ENCODE assay signal across 19 cellular contexts in the genomic region with DNA sequence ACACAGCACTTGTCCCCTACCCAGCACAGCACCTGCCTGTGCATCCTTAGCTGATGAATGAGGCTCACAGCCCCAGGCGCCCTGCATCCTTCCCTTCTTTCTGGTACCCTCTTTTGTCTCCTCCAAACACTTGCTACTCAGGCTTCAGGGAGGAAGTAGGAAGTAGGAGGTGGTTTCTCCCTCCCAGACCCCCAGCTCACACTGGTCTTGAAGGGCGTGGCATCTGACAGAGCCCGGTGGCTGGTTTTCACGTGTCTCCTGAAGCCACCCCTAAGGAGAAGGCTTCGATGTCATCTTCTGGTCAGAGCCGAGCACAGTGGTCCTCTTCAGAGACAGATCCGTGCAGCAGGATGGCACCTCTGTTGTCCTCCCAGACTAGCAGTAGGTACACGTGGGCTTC.
DNase-seq lines count a peak whose midpoint lies in the region; ATAC-seq, FAIRE-seq and TF ChIP-seq lines count a peak whose summit lies in the region.
"Had no signal": no experiment of that assay in that cellular context is flagged by ENCODE, and none has a peak within 500 bp of the region (broad histone marks: within the 10 kb centered on the region; RNA-seq: fewer than 3 reads in every experiment).

No MANE protein-coding gene starts in this region.

- POLR2A ChIA-PET in A549 (lab: Yijun Ruan, JAX), result no interaction called here
- POLR2A ChIA-PET in PC-9 (lab: Charles Lee; ENCODE audit: unreplicated experiment), result interaction anchor here (0.6 kb wide), 1 partner anchor 27 kb away, joined by 3 read pairs; no protein-coding TSS in a partner anchor

- H3K4me2 ChIP-seq in A549, result no peak overlapping the region; the same call in 2 of the 3 replicates
- H3K4me2 ChIP-seq in PC-9, result no peak overlapping the region
- H3K4me2 ChIP-seq: KMS-11 had no signal

- CTCF ChIA-PET in A549 (lab: Yijun Ruan, JAX) (interaction anchor here (0.7 to 2.6 kb wide), 5 partner anchors 13 to 30 kb away, joined by 3 to 9 read pairs (median 3); no protein-coding TSS in a partner anchor), PC-9 (lab: Charles Lee) (no interaction called here)

- H3K4me3 Mint-ChIP-seq in CD14-positive monocyte, result no peak overlapping the region
- no peak overlapping the region for H3K4me3 Mint-ChIP-seq in immature natural killer cell
- no peak overlapping the region for H3K4me3 Mint-ChIP-seq in osteocyte (ENCODE audit: unreplicated experiment)
- H3K4me3 Mint-ChIP-seq: B cell; CD8-positive, alpha-beta T cell had no signal

- peaks cover 12% of the 10 kb centered on the region for H4K20me1 ChIP-seq in PC-9 (ENCODE audit: insufficient read depth)

- no peak for TF ChIP-seq CTCF in A549 (IDR thresholded peaks at IDR 0.05)
- TF ChIP-seq CTCF in CD14-positive monocyte (IDR thresholded peaks at IDR 0.05), result no peak
- no peak for TF ChIP-seq CTCF in PC-9 (conservative IDR thresholded peaks at IDR 0.05)
- TF ChIP-seq CTCF in osteocyte (IDR thresholded peaks at IDR 0.05), result no peak

- H3K4me1 Mint-ChIP-seq in CD14-positive monocyte (peaks cover 46% of the 10 kb centered on the region), immature natural killer cell (peaks cover 57 to 82% of the 10 kb centered on the region in 2 donors), osteocyte (ENCODE audit: unreplicated experiment) (peaks cover 19% of the 10 kb centered on the region)

- 84% methylated on average over 8 of the region's 8 CpGs for WGBS in A549 (ENCODE audit: missing lambda C conversion rate)

- peaks cover 17 to 26% of the 10 kb centered on the region in 2 donors for H3K36me3 Mint-ChIP-seq in CD14-positive monocyte
- H3K36me3 Mint-ChIP-seq in immature natural killer cell, result peaks cover 0 to 7% (median 0%) of the 10 kb centered on the region in 3 donors
- no peaks in the 10 kb centered on the region for H3K36me3 Mint-ChIP-seq in osteocyte (ENCODE audit: unreplicated experiment)
- H3K36me3 Mint-ChIP-seq: CD8-positive, alpha-beta T cell had no signal

- ATAC-seq in A549, result peak; percentile 10 to 23; a peak in 3 of 6 replicates
- ATAC-seq in HG03520 (IDR thresholded peaks at IDR 0.05; ENCODE audit: unreplicated experiment), result no peak
- ATAC-seq: CD8-positive, alpha-beta T cell had no signal

- no peak for TF ChIP-seq POLR2A in A549 (IDR thresholded peaks at IDR 0.05; ENCODE audit: low read length)

- no peak for TF ChIP-seq RAD21 in A549 (conservative IDR thresholded peaks at IDR 0.05 in 1 of 2, IDR thresholded peaks at IDR 0.05 in 1 of 2)

- FAIRE-seq in A549 (lab: Jason Lieb, UNC), result no peak
- FAIRE-seq: D721Med, H54, HepG2 had no signal

- H3K79me2 ChIP-seq in PC-9 (ENCODE audit: low read depth), result peaks cover 81% of the 10 kb centered on the region

- no TSS peak for BruUV-seq in PC-9 (replicated peaks; lab: Mats Ljungman, UMichigan)

- TF ChIP-seq EP300 in A549 (IDR thresholded peaks at IDR 0.05), result no peak

- no peak for DNase-seq in A549 (ENCODE audit: low read depth in 1 of 2, low spot score in 1 of 2)
- no peak for DNase-seq in CD14-positive monocyte (ENCODE audit: low spot score)
- DNase-seq in PC-9, result no peak
- DNase-seq in immature natural killer cell, result no peak
- no peak for DNase-seq in osteocyte (ENCODE audit: extremely low spot score, unreplicated experiment)
- DNase-seq in central memory CD4-positive, alpha-beta T cell, result no peak
- DNase-seq: DMS79, NCI-H1092 treated with DMSO at 0.1 percent for 48 hours, NCI-H1694, NCI-H2107, NCI-H510A, SHP77 treated with DMSO at 0.1 percent for 48 hours had no signal

- no peaks in the 10 kb centered on the region for H3K9me2 ChIP-seq in PC-9 (ENCODE audit: insufficient read depth)

- H3K4me1 ChIP-seq in A549 (peaks cover 84% of the 10 kb centered on the region), PC-9 (replicated peaks; ENCODE audit: insufficient read depth) (peaks cover 29% of the 10 kb centered on the region)

- H3K27me3 ChIP-seq in PC-9 (ENCODE audit: insufficient read depth, low read depth), result no peaks in the 10 kb centered on the region

- no peak overlapping the region for H2AFZ ChIP-seq in PC-9

- intact Hi-C loops in CD14-positive monocyte (cut with micrococcal nuclease), result no loop called here
- intact Hi-C loops in PC-9 (cut with micrococcal nuclease; ENCODE audit: unreplicated experiment), result no loop called here

- H3K9me3 ChIP-seq in A549, result no peaks in the 10 kb centered on the region
- H3K9me3 ChIP-seq in PC-9 (ENCODE audit: insufficient read depth, low read depth), result no peaks in the 10 kb centered on the region

- H3K27ac Mint-ChIP-seq in CD14-positive monocyte, result peak overlapping the region in 4 of 7 donors; percentile 6 to 73 (median 42)
- H3K27ac Mint-ChIP-seq in immature natural killer cell, result peak overlapping the region; percentile 12 to 85 (median 47)
- no peak overlapping the region for H3K27ac Mint-ChIP-seq in osteocyte (ENCODE audit: unreplicated experiment)
- H3K27ac Mint-ChIP-seq: B cell; CD8-positive, alpha-beta T cell had no signal

- H3K9me3 Mint-ChIP-seq in CD14-positive monocyte (peaks cover 0 to 1% (median 0%) of the 10 kb centered on the region in 7 donors), immature natural killer cell (no peaks in the 10 kb centered on the region), osteocyte (ENCODE audit: unreplicated experiment) (no peaks in the 10 kb centered on the region)
- H3K9me3 Mint-ChIP-seq: CD8-positive, alpha-beta T cell had no signal

- H3K27ac ChIP-seq in A549 (peak overlapping the region in 1 of 2 experiments; percentile 38; a peak in 1 of 6 replicates), PC-9 (peak overlapping the region; percentile 48; the same call in 1 of the 2 replicates)
- H3K27ac ChIP-seq: KMS-11 had no signal

- H3K27me3 Mint-ChIP-seq in CD14-positive monocyte (ENCODE audit: low read depth in 3 of 3) (no peaks in the 10 kb centered on the region), immature natural killer cell (ENCODE audit: low read depth in 3 of 3) (peaks cover 0 to 9% (median 0%) of the 10 kb centered on the region in 3 donors), osteocyte (ENCODE audit: unreplicated experiment) (no peaks in the 10 kb centered on the region)
- H3K27me3 Mint-ChIP-seq: B cell had no signal

- no peak overlapping the region for H3K4me3 ChIP-seq in A549
- H3K4me3 ChIP-seq in PC-9, result no peak overlapping the region

- H3F3A ChIP-seq in PC-9 (ENCODE audit: insufficient read depth, low read depth), result peaks cover 42% of the 10 kb centered on the region; the same call in 1 of the 2 replicates

- H3K36me3 ChIP-seq in PC-9 (ENCODE audit: low read depth), result no peaks in the 10 kb centered on the region

TF ChIP-seq in A549, 52 proteins besides CTCF, POLR2A, EP300 and RAD21:
- TF ChIP-seq SMC3 (IDR thresholded peaks at IDR 0.05) (no peak), KDM5A (IDR thresholded peaks at IDR 0.05) (no peak), FOSL2 (IDR thresholded peaks at IDR 0.05) (no peak), FOSL2 (CRISPR knock-in tag; IDR thresholded peaks at IDR 0.05) (no peak), FOSB (CRISPR knock-in tag; IDR thresholded peaks at IDR 0.05) (no peak), KDM1A (IDR thresholded peaks at IDR 0.05; ENCODE audit: low read depth) (no peak), MAFK (IDR thresholded peaks at IDR 0.05; ENCODE audit: partially characterized antibody) (no peak), ZSCAN20 (CRISPR knock-in tag; IDR thresholded peaks at IDR 0.05) (no peak), EHF (CRISPR knock-in tag; IDR thresholded peaks at IDR 0.05) (no peak), POLR2AphosphoS2 (conservative IDR thresholded peaks at IDR 0.05; ENCODE audit: low read length) (no peak), HDAC2 (IDR thresholded peaks at IDR 0.05) (no peak)
- TF ChIP-seq, protein P1, sequence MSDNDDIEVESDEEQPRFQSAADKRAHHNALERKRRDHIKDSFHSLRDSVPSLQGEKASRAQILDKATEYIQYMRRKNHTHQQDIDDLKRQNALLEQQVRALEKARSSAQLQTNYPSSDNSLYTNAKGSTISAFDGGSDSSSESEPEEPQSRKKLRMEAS (IDR thresholded peaks at IDR 0.05), result no peak
- TF ChIP-seq, protein P2, sequence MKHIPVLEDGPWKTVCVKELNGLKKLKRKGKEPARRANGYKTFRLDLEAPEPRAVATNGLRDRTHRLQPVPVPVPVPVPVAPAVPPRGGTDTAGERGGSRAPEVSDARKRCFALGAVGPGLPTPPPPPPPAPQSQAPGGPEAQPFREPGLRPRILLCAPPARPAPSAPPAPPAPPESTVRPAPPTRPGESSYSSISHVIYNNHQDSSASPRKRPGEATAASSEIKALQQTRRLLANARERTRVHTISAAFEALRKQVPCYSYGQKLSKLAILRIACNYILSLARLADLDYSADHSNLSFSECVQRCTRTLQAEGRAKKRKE (CRISPR knock-in tag; IDR thresholded peaks at IDR 0.05; ENCODE audit: low read depth), result no peak
- TF ChIP-seq, protein P3, sequence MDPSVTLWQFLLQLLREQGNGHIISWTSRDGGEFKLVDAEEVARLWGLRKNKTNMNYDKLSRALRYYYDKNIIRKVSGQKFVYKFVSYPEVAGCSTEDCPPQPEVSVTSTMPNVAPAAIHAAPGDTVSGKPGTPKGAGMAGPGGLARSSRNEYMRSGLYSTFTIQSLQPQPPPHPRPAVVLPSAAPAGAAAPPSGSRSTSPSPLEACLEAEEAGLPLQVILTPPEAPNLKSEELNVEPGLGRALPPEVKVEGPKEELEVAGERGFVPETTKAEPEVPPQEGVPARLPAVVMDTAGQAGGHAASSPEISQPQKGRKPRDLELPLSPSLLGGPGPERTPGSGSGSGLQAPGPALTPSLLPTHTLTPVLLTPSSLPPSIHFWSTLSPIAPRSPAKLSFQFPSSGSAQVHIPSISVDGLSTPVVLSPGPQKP (IDR thresholded peaks at IDR 0.05; ENCODE audit: low read depth, low read length), result no peak
- TF ChIP-seq, protein P4, sequence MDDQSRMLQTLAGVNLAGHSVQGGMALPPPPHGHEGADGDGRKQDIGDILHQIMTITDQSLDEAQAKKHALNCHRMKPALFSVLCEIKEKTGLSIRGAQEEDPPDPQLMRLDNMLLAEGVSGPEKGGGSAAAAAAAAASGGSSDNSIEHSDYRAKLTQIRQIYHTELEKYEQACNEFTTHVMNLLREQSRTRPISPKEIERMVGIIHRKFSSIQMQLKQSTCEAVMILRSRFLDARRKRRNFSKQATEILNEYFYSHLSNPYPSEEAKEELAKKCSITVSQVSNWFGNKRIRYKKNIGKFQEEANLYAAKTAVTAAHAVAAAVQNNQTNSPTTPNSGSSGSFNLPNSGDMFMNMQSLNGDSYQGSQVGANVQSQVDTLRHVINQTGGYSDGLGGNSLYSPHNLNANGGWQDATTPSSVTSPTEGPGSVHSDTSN (IDR thresholded peaks at IDR 0.05), result no peak
